9 cellular contexts compared by ENCODE assay signal in the genomic region with DNA sequence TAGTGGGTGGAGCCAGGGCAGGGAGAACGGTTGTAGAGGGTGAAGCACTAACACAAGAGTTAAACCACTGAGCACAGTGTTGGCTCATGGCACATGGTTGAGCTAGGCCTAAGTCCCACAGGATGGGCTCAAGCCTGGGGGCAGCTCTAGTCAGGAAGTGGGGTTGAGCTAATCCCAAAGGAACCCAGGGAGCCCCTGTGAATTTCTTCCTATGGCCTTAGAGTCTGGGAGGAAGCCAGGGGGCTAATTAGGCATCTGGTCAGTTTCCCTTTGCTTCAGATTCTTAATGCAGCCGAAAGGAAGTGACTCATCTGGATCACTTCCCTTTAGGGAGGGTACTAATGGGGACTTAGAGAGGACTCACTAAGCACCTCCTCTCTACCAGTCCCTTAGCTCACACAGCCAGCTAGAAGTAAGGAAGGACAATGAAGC. TPM values are rescaled to one million over a fixed set of nuclear protein-coding genes. Genes with fewer than 3 reads are reported as not detected.
DNase-seq lines count a peak whose midpoint lies in the region; ATAC-seq and TF ChIP-seq lines count a peak whose summit lies in the region.
"Had no signal": no experiment of that assay in that cellular context is flagged by ENCODE, and none has a peak within 500 bp of the region (broad histone marks: within the 10 kb centered on the region; RNA-seq: fewer than 3 reads in every experiment).

No MANE protein-coding gene starts in this region.

- no peaks in the 10 kb centered on the region for H3K36me3 ChIP-seq in CD8-positive, alpha-beta memory T cell (ENCODE audit: insufficient read depth, low read length)

- no peak overlapping the region for H3K27ac ChIP-seq in CD8-positive, alpha-beta memory T cell (ENCODE audit: low read depth, low read length)
- H3K27ac ChIP-seq: SK-N-MC had no signal

- DNase-seq in CD8-positive, alpha-beta memory T cell: no peak
- DNase-seq in GM19238 (ENCODE audit: insufficient read length, low spot score): peak; percentile 71
- peak; percentile 48 for DNase-seq in SIG-M5 (lab: John Stamatoyannopoulos, UW)
- peak; percentile 91 for DNase-seq in fibroblast of the aortic adventitia (ENCODE audit: low read depth)
- DNase-seq in retinal pigment epithelial cell (ENCODE audit: low read depth): peak; percentile 87
- no peak for DNase-seq in stimulated activated CD4-positive, alpha-beta T cell treated with anti-CD3 and anti-CD28 coated beads, Interleukin-2, amount 100 ng/mL, for 48 hours
- no peak for DNase-seq in type B pancreatic cell (ENCODE audit: extremely low spot score, unreplicated experiment)

- H3K27me3 ChIP-seq in CD8-positive, alpha-beta memory T cell (ENCODE audit: insufficient read depth, low read length, poor library complexity, severe bottlenecking): no peaks in the 10 kb centered on the region

- POLR2A ChIA-PET in CD8-positive, alpha-beta memory T cell (lab: Charles Lee): interaction anchor here (1.8 kb wide), 1 partner anchor 90 kb away, joined by 7 read pairs; no protein-coding TSS in a partner anchor

- H3K27ac Mint-ChIP-seq in CD8-positive, alpha-beta memory T cell: peak overlapping the region in 6 of 8 donors; percentile 0 to 66 (median 18)
- H3K27ac Mint-ChIP-seq in type B pancreatic cell: no peak overlapping the region

- no peaks in the 10 kb centered on the region for H3K9me3 ChIP-seq in CD8-positive, alpha-beta memory T cell (ENCODE audit: low read length)

- peaks cover 17% of the 10 kb centered on the region for H3K4me1 ChIP-seq in CD8-positive, alpha-beta memory T cell (ENCODE audit: insufficient read depth, low read length)

- CTCF ChIA-PET in CD8-positive, alpha-beta memory T cell (lab: Charles Lee): interaction anchor here (0.8 to 13.4 kb wide), 14 partner anchors 9 to 292 kb away, joined by 3 to 316 read pairs (median 5); partner anchors contain the start of genes DUSP23 and FCRL6

- H3K4me1 Mint-ChIP-seq in CD8-positive, alpha-beta memory T cell: peaks cover 24 to 26% (median 25%) of the 10 kb centered on the region in 3 donors
- peaks cover 9% of the 10 kb centered on the region for H3K4me1 Mint-ChIP-seq in type B pancreatic cell (ENCODE audit: unreplicated experiment)

- H3K36me3 Mint-ChIP-seq in CD8-positive, alpha-beta memory T cell: peaks cover 0 to 5% (median 0%) of the 10 kb centered on the region in 3 donors
- H3K36me3 Mint-ChIP-seq in type B pancreatic cell: no peaks in the 10 kb centered on the region

- TF ChIP-seq CTCF in fibroblast of the aortic adventitia (IDR thresholded peaks at IDR 0.05; ENCODE audit: insufficient read depth, low read length) (no peak), retinal pigment epithelial cell (conservative IDR thresholded peaks at IDR 0.05; ENCODE audit: low read depth, low read length) (no peak), type B pancreatic cell (conservative IDR thresholded peaks at IDR 0.05) (no peak)

- H3K27me3 Mint-ChIP-seq in CD8-positive, alpha-beta memory T cell: peaks cover 0 to 1% of the 10 kb centered on the region in 2 donors
- peaks cover 4% of the 10 kb centered on the region for H3K27me3 Mint-ChIP-seq in type B pancreatic cell

- no peaks in the 10 kb centered on the region for H3K9me3 Mint-ChIP-seq in CD8-positive, alpha-beta memory T cell
- no peaks in the 10 kb centered on the region for H3K9me3 Mint-ChIP-seq in type B pancreatic cell

- H3K4me3 Mint-ChIP-seq in CD8-positive, alpha-beta memory T cell: peak overlapping the region in 2 of 7 donors; percentile 1 to 12
- H3K4me3 Mint-ChIP-seq in type B pancreatic cell: no peak overlapping the region

- H3K4me3 ChIP-seq in CD8-positive, alpha-beta memory T cell (ENCODE audit: low read length): no peak overlapping the region
- H3K4me3 ChIP-seq in fibroblast of the aortic adventitia (ENCODE audit: low read depth, low read length) (no peak overlapping the region), retinal pigment epithelial cell (ENCODE audit: low read length) (no peak overlapping the region)
- H3K4me3 ChIP-seq: SK-N-MC had no signal

- peak; percentile 82 for ATAC-seq in HG03108 (IDR thresholded peaks at IDR 0.05; ENCODE audit: unreplicated experiment)

RNA-seq across cellular contexts. Expression of gene CFAP45, which starts 10.1 kb away (rescaled TPM):
- total RNA-seq in CD8-positive, alpha-beta memory T cell: 1 to 10 TPM in 1 of 2 experiments, under 1 TPM in 1; 0.75 to 1.2 TPM
- 0.18 TPM for polyA plus RNA-seq in CD8-positive, alpha-beta memory T cell
- total RNA-seq in fibroblast of the aortic adventitia (ENCODE audit: low replicate concordance): 0.27 and 1.4 TPM in 2 replicates
- 1.0 and 2.8 TPM in 2 replicates for total RNA-seq in type B pancreatic cell (ENCODE audit: low replicate concordance)

RNA-seq across cellular contexts. Expression of gene VSIG8, which starts 27.4 kb away (rescaled TPM):
- total RNA-seq in CD8-positive, alpha-beta memory T cell: not detected
- polyA plus RNA-seq in CD8-positive, alpha-beta memory T cell: not detected
- total RNA-seq in fibroblast of the aortic adventitia (ENCODE audit: low replicate concordance): not detected in 2 replicates
- total RNA-seq in type B pancreatic cell (ENCODE audit: low replicate concordance): not detected in 2 replicates

RNA-seq across cellular contexts. Expression of gene TAGLN2, which starts 35.5 kb away (rescaled TPM):
- total RNA-seq in CD8-positive, alpha-beta memory T cell: 100 to 1,000 TPM; 566 to 578 TPM
- polyA plus RNA-seq in CD8-positive, alpha-beta memory T cell: 811 TPM
- total RNA-seq in fibroblast of the aortic adventitia (ENCODE audit: low replicate concordance) (62.4 and 228 TPM in 2 replicates), type B pancreatic cell (ENCODE audit: low replicate concordance) (138 and 208 TPM in 2 replicates)

RNA-seq across cellular contexts. Expression of gene IGSF9, which starts 55.6 kb away (rescaled TPM):
- under 1 TPM; 0.04 to 0.11 TPM for total RNA-seq in CD8-positive, alpha-beta memory T cell
- polyA plus RNA-seq in CD8-positive, alpha-beta memory T cell: not detected
- total RNA-seq in fibroblast of the aortic adventitia (ENCODE audit: low replicate concordance): 2.0 TPM in 1 of 2 replicates, not detected in the other
- 36.4 and 44.3 TPM in 2 replicates for total RNA-seq in type B pancreatic cell (ENCODE audit: low replicate concordance)

Comparison
In these comparisons a context has a peak if more than half of its experiments do, and no peak if none do; other contexts are left out.
1. DNase-seq: peak in GM19238 (single experiment), SIG-M5 (single experiment), fibroblast of the aortic adventitia (single experiment) and retinal pigment epithelial cell (single experiment); none in CD8-positive, alpha-beta memory T cell (0 of 5), stimulated activated CD4-positive, alpha-beta T cell treated with anti-CD3 and anti-CD28 coated beads, Interleukin-2, amount 100 ng/mL, for 48 hours (0 of 2) and type B pancreatic cell (single experiment).